Comparison of ENCODE assay signal across 2 cellular contexts in genomic region chr3:49771340-49771938, GRCh38.
TF ChIP-seq lines count a peak whose summit lies in the region.

No MANE protein-coding gene starts in this region.

TF ChIP-seq in K562, 482 proteins besides CTCF, POLR2A, EP300 and RAD21:
- no peak for TF ChIP-seq SFPQ (IDR thresholded peaks at IDR 0.05; ENCODE audit: low read depth, low read length)
- no peak for TF ChIP-seq ELK1 (CRISPR knock-in tag; IDR thresholded peaks at IDR 0.05)
- TF ChIP-seq CBX5 (IDR thresholded peaks at IDR 0.05; ENCODE audit: borderline replicate concordance, low read depth): no peak
- no peak for TF ChIP-seq ZNF253 (CRISPR knock-in tag; conservative IDR thresholded peaks at IDR 0.05)
- TF ChIP-seq MEIS2 (IDR thresholded peaks at IDR 0.05; ENCODE audit: partially characterized antibody): no peak
- no peak for TF ChIP-seq THAP12 (CRISPR knock-in tag; IDR thresholded peaks at IDR 0.05)
- TF ChIP-seq THRA (IDR thresholded peaks at IDR 0.05): no peak
TF ChIP-seq in K562: peak in this region for 0.

TF ChIP-seq in GM23338, 12 proteins besides CTCF, POLR2A, EP300 and RAD21:
- no peak for TF ChIP-seq POLR2AphosphoS5 (IDR thresholded peaks at IDR 0.05; ENCODE audit: low read depth)
- no peak for TF ChIP-seq REST (IDR thresholded peaks at IDR 0.05; ENCODE audit: unreplicated experiment)
- no peak for TF ChIP-seq JUNB (IDR thresholded peaks at IDR 0.05; ENCODE audit: unreplicated experiment)
TF ChIP-seq in GM23338: peak in this region for 0.
